8 cellular contexts compared by ENCODE assay signal in the genomic region with DNA sequence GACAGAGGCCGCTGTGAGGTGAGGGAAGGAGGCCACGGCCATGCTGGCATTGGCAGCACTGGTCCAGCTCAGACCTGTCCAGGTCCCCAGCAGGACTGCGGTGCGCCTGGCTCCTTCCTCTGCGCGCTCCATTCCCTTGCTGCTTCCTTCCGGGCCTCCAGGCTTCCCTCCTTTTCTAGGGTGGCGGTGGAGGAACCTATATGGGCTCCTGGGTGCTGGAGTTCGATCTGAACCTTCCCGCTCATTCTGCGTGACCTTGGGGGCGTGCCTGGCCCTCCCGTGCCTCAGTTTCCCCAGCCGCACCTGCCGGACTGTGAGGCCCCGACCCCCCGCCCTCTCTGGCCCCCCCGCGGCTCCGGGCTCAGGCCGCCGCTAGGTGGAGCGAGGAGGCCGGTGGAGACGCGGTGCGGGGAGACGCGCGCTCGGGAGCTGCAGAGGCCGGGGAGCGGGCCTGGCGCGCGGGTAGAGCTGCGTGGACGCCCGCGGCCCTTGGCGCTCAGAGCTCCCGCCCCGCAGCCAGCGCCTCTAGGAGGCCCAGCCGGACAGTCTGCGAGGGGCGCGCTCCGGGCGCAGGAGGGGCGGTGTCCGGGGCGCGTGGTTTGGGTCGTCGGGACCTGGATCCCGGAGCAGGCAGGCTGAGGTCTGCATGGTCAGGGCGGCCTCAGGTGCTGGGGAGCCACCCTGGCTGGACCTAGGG. TPM values are rescaled to one million over a fixed set of nuclear protein-coding genes. Genes with fewer than 3 reads are reported as not detected.
A peak's percentile ranks its signal among the peaks of the same experiment; 100 is the strongest.
DNase-seq lines count a peak whose midpoint lies in the region; ATAC-seq, FAIRE-seq and TF ChIP-seq lines count a peak whose summit lies in the region.

No MANE protein-coding gene starts in this region.

- FAIRE-seq in D721Med (lab: Jason Lieb, UNC): no peak

- no peak for TF ChIP-seq EP300 in Ishikawa (IDR thresholded peaks at IDR 0.05; ENCODE audit: borderline replicate concordance)

- peak; percentile 72 for TF ChIP-seq RAD21 in Ishikawa (IDR thresholded peaks at IDR 0.05; ENCODE audit: low read depth)

- H3K9me3 ChIP-seq in aorta (ENCODE audit: control insufficient read depth, low read length): no peaks in the 10 kb centered on the region

- peaks cover 0 to 4% of the 10 kb centered on the region in 2 donors for H3K27me3 ChIP-seq in aorta (ENCODE audit: control insufficient read depth in 1 of 2, insufficient read depth in 2 of 2, low read length in 1 of 2)

- peak; percentile 56 for TF ChIP-seq CTCF in D721Med (IDR thresholded peaks at IDR 0.05; ENCODE audit: insufficient read depth, missing control alignments)
- TF ChIP-seq CTCF in fibroblast of mammary gland (conservative IDR thresholded peaks at IDR 0.05; ENCODE audit: control insufficient read depth, insufficient read depth, low read depth, low read length): no peak

- no peak overlapping the region for H3K4me3 Mint-ChIP-seq in activated CD4-positive, alpha-beta memory T cell treated with anti-CD3 and anti-CD28 coated beads for 36 hours
- no peak overlapping the region for H3K4me3 Mint-ChIP-seq in naive thymus-derived CD8-positive, alpha-beta T cell

- peaks cover 25% of the 10 kb centered on the region for H3K27me3 Mint-ChIP-seq in activated CD4-positive, alpha-beta memory T cell treated with anti-CD3 and anti-CD28 coated beads for 36 hours
- H3K27me3 Mint-ChIP-seq in naive thymus-derived CD8-positive, alpha-beta T cell: peaks cover 7 to 43% (median 15%) of the 10 kb centered on the region in 5 donors

- H3K36me3 Mint-ChIP-seq in activated CD4-positive, alpha-beta memory T cell treated with anti-CD3 and anti-CD28 coated beads for 36 hours: no peaks in the 10 kb centered on the region
- no peaks in the 10 kb centered on the region for H3K36me3 Mint-ChIP-seq in naive thymus-derived CD8-positive, alpha-beta T cell

- H3K4me1 Mint-ChIP-seq in activated CD4-positive, alpha-beta memory T cell treated with anti-CD3 and anti-CD28 coated beads for 36 hours (ENCODE audit: low read depth): no peaks in the 10 kb centered on the region
- peaks cover 0 to 2% (median 0%) of the 10 kb centered on the region in 4 donors for H3K4me1 Mint-ChIP-seq in naive thymus-derived CD8-positive, alpha-beta T cell

- no peak overlapping the region for H3K27ac ChIP-seq in aorta (ENCODE audit: low read depth in 1 of 2, low read length in 2 of 2)

- intact Hi-C loops in activated CD4-positive, alpha-beta memory T cell treated with anti-CD3 and anti-CD28 coated beads for 36 hours (cut with micrococcal nuclease): no loop called here
- intact Hi-C loops in aorta (cut with DNase I): no loop called here

- H3K4me3 ChIP-seq in fibroblast of mammary gland (ENCODE audit: control insufficient read depth, low read depth, low read length) (no peak overlapping the region), aorta (ENCODE audit: low read length in 2 of 2) (no peak overlapping the region)

- CTCF ChIA-PET in activated CD4-positive, alpha-beta memory T cell treated with anti-CD3 and anti-CD28 coated beads for 36 hours (lab: Charles Lee): interaction anchor here (0.7 to 1.6 kb wide), 5 partner anchors 36 to 356 kb away, joined by 3 to 4 read pairs (median 3); a partner anchor contains a TSS

- no peaks in the 10 kb centered on the region for H3K4me1 ChIP-seq in aorta (ENCODE audit: control insufficient read depth in 1 of 2, insufficient read depth in 2 of 2, low read length in 2 of 2)

- POLR2A ChIA-PET in activated CD4-positive, alpha-beta memory T cell treated with anti-CD3 and anti-CD28 coated beads for 36 hours (lab: Charles Lee): no interaction called here
- POLR2A ChIA-PET in naive thymus-derived CD8-positive, alpha-beta T cell (lab: Charles Lee): interaction anchor here (0.6 to 1.3 kb wide), 3 partner anchors 49 to 129 kb away, joined by 3 to 5 read pairs (median 4); no protein-coding TSS in a partner anchor

- peak; percentile 92 for DNase-seq in D721Med (ENCODE audit: insufficient read length, low spot score)
- peak; percentile 42 for DNase-seq in activated CD4-positive, alpha-beta memory T cell treated with anti-CD3 and anti-CD28 coated beads for 36 hours
- peak; percentile 34 for DNase-seq in fibroblast of mammary gland (ENCODE audit: low read depth)
- DNase-seq in naive thymus-derived CD8-positive, alpha-beta T cell: peak in 5 of 10 donors; percentile 17 to 33 (median 29)
- DNase-seq in aorta: no peak
- DNase-seq in NCI-H526 treated with DMSO at 0.1 percent for 48 hours (lab: John Stamatoyannopoulos, UW): no peak

- WGBS in aorta, 2 donors: 10 to 11% methylated on average over 49 to 58 of the region's 58 CpGs

- no peak overlapping the region for H3K27ac Mint-ChIP-seq in activated CD4-positive, alpha-beta memory T cell treated with anti-CD3 and anti-CD28 coated beads for 36 hours
- H3K27ac Mint-ChIP-seq in naive thymus-derived CD8-positive, alpha-beta T cell: no peak overlapping the region

- no peaks in the 10 kb centered on the region for H3K9me3 Mint-ChIP-seq in activated CD4-positive, alpha-beta memory T cell treated with anti-CD3 and anti-CD28 coated beads for 36 hours
- no peaks in the 10 kb centered on the region for H3K9me3 Mint-ChIP-seq in naive thymus-derived CD8-positive, alpha-beta T cell

- no peaks in the 10 kb centered on the region for H3K36me3 ChIP-seq in aorta (ENCODE audit: control insufficient read depth in 1 of 2, insufficient read depth in 2 of 2, low read length in 1 of 2)

- peak; percentile 59 to 70 for ATAC-seq in naive thymus-derived CD8-positive, alpha-beta T cell
- ATAC-seq in aorta (ENCODE audit: low FRiP score): peak; percentile 59
- no peak for ATAC-seq in HG03280 (IDR thresholded peaks at IDR 0.05; ENCODE audit: unreplicated experiment)

TF ChIP-seq in Ishikawa, 13 proteins besides CTCF, POLR2A, EP300 and RAD21:
- TF ChIP-seq ZBTB7A (IDR thresholded peaks at IDR 0.05; ENCODE audit: low read depth): 0 out of 2 replicates have a peak, but pooled peaks have one; percentile 46
- no peak for TF ChIP-seq EGR1 (IDR thresholded peaks at IDR 0.05)
TF ChIP-seq in Ishikawa: peak in this region for 1.

RNA-seq across cellular contexts. Expression of a gene that starts 29.9 kb away (rescaled TPM):
- total RNA-seq in activated CD4-positive, alpha-beta memory T cell treated with anti-CD3 and anti-CD28 coated beads for 36 hours: not detected
- not detected for total RNA-seq in naive thymus-derived CD8-positive, alpha-beta T cell
- polyA plus RNA-seq in naive thymus-derived CD8-positive, alpha-beta T cell: not detected
- not detected for total RNA-seq in aorta
- 1 to 10 TPM in 1 of 2 donors, not detected in 1; 2.8 TPM for polyA plus RNA-seq in aorta

RNA-seq across cellular contexts. Expression of a gene that starts 40.3 kb away (rescaled TPM):
- 10 to 100 TPM; 74.8 to 76.1 TPM for total RNA-seq in activated CD4-positive, alpha-beta memory T cell treated with anti-CD3 and anti-CD28 coated beads for 36 hours
- 10 to 100 TPM; 46.3 to 47.5 TPM for total RNA-seq in naive thymus-derived CD8-positive, alpha-beta T cell
- 100 to 1,000 TPM in 1 of 3 donors, 10 to 100 TPM in 2; 66.7 to 104 (median 95.5) TPM for polyA plus RNA-seq in naive thymus-derived CD8-positive, alpha-beta T cell
- total RNA-seq in aorta: 10 to 100 TPM; 21.9 to 23.3 TPM
- polyA plus RNA-seq in aorta: 10 to 100 TPM; 43.8 to 68.8 TPM

RNA-seq across cellular contexts. Expression of a gene that starts 46.5 kb away (rescaled TPM):
- 100 to 1,000 TPM; 171 to 173 TPM for total RNA-seq in activated CD4-positive, alpha-beta memory T cell treated with anti-CD3 and anti-CD28 coated beads for 36 hours
- 100 to 1,000 TPM; 565 to 579 TPM for total RNA-seq in naive thymus-derived CD8-positive, alpha-beta T cell
- polyA plus RNA-seq in naive thymus-derived CD8-positive, alpha-beta T cell: 100 to 1,000 TPM; 204 to 273 (median 262) TPM
- 100 to 1,000 TPM; 391 to 397 TPM for total RNA-seq in aorta
- polyA plus RNA-seq in aorta: 1,000 to 10,000 TPM in 1 of 2 donors, 100 to 1,000 TPM in 1; 252 to 1,634 TPM

Comparison
In these comparisons a context has a peak if more than half of its experiments do, and no peak if none do; other contexts are left out.
1. DNase-seq: peak in D721Med (single experiment), activated CD4-positive, alpha-beta memory T cell treated with anti-CD3 and anti-CD28 coated beads for 36 hours (single experiment) and fibroblast of mammary gland (single experiment); none in aorta (0 of 2) and NCI-H526 treated with DMSO at 0.1 percent for 48 hours (single experiment).